11 cellular contexts compared by ENCODE assay signal in genomic region chr10:24272374-24272773, GRCh38.
"Had no signal": no experiment of that assay in that cellular context is flagged by ENCODE, and none has a peak within 500 bp of the region (broad histone marks: within the 10 kb centered on the region; RNA-seq: fewer than 3 reads in every experiment).

No MANE protein-coding gene starts in this region.

- H3K4me3 ChIP-seq: dorsolateral prefrontal cortex, hepatocyte, left ventricle myocardium inferior had no signal

- DNase-seq: activated CD4-positive, alpha-beta T cell treated with anti-CD3 and anti-CD28 coated beads, Interleukin-2, amount 10 ng/mL, durations not matched to agents 7 days and 5 days; activated CD8-positive, alpha-beta memory T cell treated with anti-CD3 and anti-CD28 coated beads for 24 hours; activated naive CD4-positive, alpha-beta T cell; aorta; dorsolateral prefrontal cortex; kidney; left ventricle myocardium inferior; mesenchymal stem cell; nephron progenitor cell had no signal

- H3K4me3 Mint-ChIP-seq: activated CD4-positive, alpha-beta T cell treated with anti-CD3 and anti-CD28 coated beads, Interleukin-2, amount 10 ng/mL, durations not matched to agents 7 days and 5 days; nephron progenitor cell; stimulated activated effector memory CD8-positive, alpha-beta T cell treated with anti-CD3 and anti-CD28 coated beads, Interleukin-12 subunit alpha, Interleukin-12 subunit beta, amount 100 ng/mL, for 72 hours had no signal

- H3K27me3 ChIP-seq: dorsolateral prefrontal cortex, hepatocyte had no signal

- ATAC-seq: stimulated activated effector memory CD8-positive, alpha-beta T cell treated with anti-CD3 and anti-CD28 coated beads, Interleukin-12 subunit alpha, Interleukin-12 subunit beta, amount 100 ng/mL, for 72 hours had no signal

- H3K9me3 ChIP-seq: left ventricle myocardium inferior had no signal

- H3K27ac Mint-ChIP-seq: activated CD4-positive, alpha-beta T cell treated with anti-CD3 and anti-CD28 coated beads, Interleukin-2, amount 10 ng/mL, durations not matched to agents 7 days and 5 days; nephron progenitor cell; stimulated activated effector memory CD8-positive, alpha-beta T cell treated with anti-CD3 and anti-CD28 coated beads, Interleukin-12 subunit alpha, Interleukin-12 subunit beta, amount 100 ng/mL, for 72 hours had no signal

- H3K4me1 Mint-ChIP-seq: activated CD4-positive, alpha-beta T cell treated with anti-CD3 and anti-CD28 coated beads, Interleukin-2, amount 10 ng/mL, durations not matched to agents 7 days and 5 days; nephron progenitor cell; stimulated activated effector memory CD8-positive, alpha-beta T cell treated with anti-CD3 and anti-CD28 coated beads, Interleukin-12 subunit alpha, Interleukin-12 subunit beta, amount 100 ng/mL, for 72 hours had no signal

- H3K9me3 Mint-ChIP-seq: nephron progenitor cell had no signal

- H3K36me3 Mint-ChIP-seq: stimulated activated effector memory CD8-positive, alpha-beta T cell treated with anti-CD3 and anti-CD28 coated beads, Interleukin-12 subunit alpha, Interleukin-12 subunit beta, amount 100 ng/mL, for 72 hours had no signal

- H3K27ac ChIP-seq: dorsolateral prefrontal cortex, hepatocyte had no signal

- H3K27me3 Mint-ChIP-seq: activated CD4-positive, alpha-beta T cell treated with anti-CD3 and anti-CD28 coated beads, Interleukin-2, amount 10 ng/mL, durations not matched to agents 7 days and 5 days had no signal
